18 cellular contexts compared by ENCODE assay signal in the genomic region with DNA sequence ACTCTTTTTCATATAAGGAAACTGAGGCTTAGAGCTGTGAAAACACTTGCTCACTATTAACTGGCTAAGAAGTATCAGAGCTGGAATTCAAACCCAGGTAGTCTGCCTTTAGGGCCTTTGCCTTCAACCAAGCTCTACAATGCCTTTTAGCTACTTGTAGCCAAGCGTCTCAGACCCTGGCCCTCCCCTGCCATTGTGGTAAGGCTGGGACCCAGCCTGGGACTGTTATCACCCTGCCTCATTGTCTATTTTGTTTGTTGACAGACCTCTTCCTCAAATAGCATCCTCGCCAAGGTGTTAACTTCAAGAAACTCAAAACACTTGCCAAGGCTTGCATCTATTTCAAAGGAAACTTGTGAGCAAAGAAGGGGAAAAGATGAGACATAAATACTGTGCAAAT.
DNase-seq lines count a peak whose midpoint lies in the region; ATAC-seq, FAIRE-seq and TF ChIP-seq lines count a peak whose summit lies in the region.
"Had no signal": no experiment of that assay in that cellular context is flagged by ENCODE, and none has a peak within 500 bp of the region (broad histone marks: within the 10 kb centered on the region; RNA-seq: fewer than 3 reads in every experiment).

No MANE protein-coding gene starts in this region.

- FAIRE-seq in GM12892 (lab: Jason Lieb, UNC) (peak; percentile 5), keratinocyte (lab: Jason Lieb, UNC) (peak; percentile 23)
- FAIRE-seq: D721Med, H1, HepG2 had no signal

- peaks cover 7% of the 10 kb centered on the region for H3K9me3 Mint-ChIP-seq in progenitor cell of endocrine pancreas (ENCODE audit: low read depth)
- no peaks in the 10 kb centered on the region for H3K9me3 Mint-ChIP-seq in endothelial cell (ENCODE audit: unreplicated experiment)
- no peaks in the 10 kb centered on the region for H3K9me3 Mint-ChIP-seq in activated CD8-positive, alpha-beta T cell treated with anti-CD3 and anti-CD28 coated beads, Interleukin-2, amount 10 ng/mL, durations not matched to agents 7 days and 5 days (ENCODE audit: insufficient read depth)
- H3K9me3 Mint-ChIP-seq: CD8-positive, alpha-beta memory T cell; H9 had no signal

- H3K36me3 ChIP-seq in keratinocyte (ENCODE audit: control insufficient read depth in 2 of 2, extremely low read depth in 1 of 2, insufficient read depth in 2 of 2, low read length in 2 of 2), result no peaks in the 10 kb centered on the region
- H3K36me3 ChIP-seq: BLaER1 treated with 17β-estradiol and CSF1 and Interleukin-3, amounts not matched to agents 10 nM and 100 nM had no signal

- no peak for DNase-seq in GM12892 (ENCODE audit: insufficient read length)
- DNase-seq in keratinocyte (ENCODE audit: low read depth, low spot score), result no peak
- no peak for DNase-seq in progenitor cell of endocrine pancreas (ENCODE audit: low spot score, unreplicated experiment)
- no peak for DNase-seq in endothelial cell (ENCODE audit: low spot score)
- DNase-seq in activated CD8-positive, alpha-beta T cell treated with anti-CD3 and anti-CD28 coated beads, Interleukin-2, amount 10 ng/mL, durations not matched to agents 7 days and 5 days, result no peak
- no peak for DNase-seq in hepatic stellate cell (ENCODE audit: low spot score)
- DNase-seq in dermis blood vessel endothelial cell, result no peak
- DNase-seq: Caco-2; CD4-positive, CD25-positive, alpha-beta regulatory T cell; CD8-positive, alpha-beta memory T cell; GF-D8; H9 had no signal

- dilution Hi-C loops in keratinocyte (cut with MboI; ENCODE audit: extremely low pct_ligation_motif_present, low sequenced_read_pairs), result no loop called here

- H3K4me3 Mint-ChIP-seq in progenitor cell of endocrine pancreas (ENCODE audit: low read depth) (no peak overlapping the region), endothelial cell (ENCODE audit: unreplicated experiment) (no peak overlapping the region)
- no peak overlapping the region for H3K4me3 Mint-ChIP-seq in activated CD8-positive, alpha-beta T cell treated with anti-CD3 and anti-CD28 coated beads, Interleukin-2, amount 10 ng/mL, durations not matched to agents 7 days and 5 days
- H3K4me3 Mint-ChIP-seq: B cell; CD4-positive, CD25-positive, alpha-beta regulatory T cell; CD8-positive, alpha-beta memory T cell; H9 had no signal

- TF ChIP-seq CTCF in VCaP (conservative IDR thresholded peaks at IDR 0.05), result no peak
- TF ChIP-seq CTCF in keratinocyte (optimal IDR thresholded peaks at IDR 0.05 in 1 of 3, IDR thresholded peaks at IDR 0.05 in 1 of 3, conservative IDR thresholded peaks at IDR 0.05 in 1 of 3; ENCODE audit: extremely low read depth in 1 of 3, insufficient read depth in 2 of 3, low read length in 3 of 3), result no peak
- TF ChIP-seq CTCF in progenitor cell of endocrine pancreas (IDR thresholded peaks at IDR 0.05; ENCODE audit: unreplicated experiment), result no peak
- no peak for TF ChIP-seq CTCF in endothelial cell (IDR thresholded peaks at IDR 0.05; ENCODE audit: unreplicated experiment)

- no peaks in the 10 kb centered on the region for H3K79me2 ChIP-seq in keratinocyte (ENCODE audit: control insufficient read depth, insufficient read depth, low read length)

- H3K27me3 Mint-ChIP-seq in progenitor cell of endocrine pancreas (no peaks in the 10 kb centered on the region), endothelial cell (ENCODE audit: unreplicated experiment) (no peaks in the 10 kb centered on the region)
- no peaks in the 10 kb centered on the region for H3K27me3 Mint-ChIP-seq in activated CD8-positive, alpha-beta T cell treated with anti-CD3 and anti-CD28 coated beads, Interleukin-2, amount 10 ng/mL, durations not matched to agents 7 days and 5 days (ENCODE audit: low read depth)
- H3K27me3 Mint-ChIP-seq: CD4-positive, CD25-positive, alpha-beta regulatory T cell; CD8-positive, alpha-beta memory T cell had no signal

- no peak for TF ChIP-seq POLR2A in GM12892 (IDR thresholded peaks at IDR 0.05; ENCODE audit: low read depth, low read length)

- peak overlapping the region; percentile 56 for H3K27ac Mint-ChIP-seq in progenitor cell of endocrine pancreas
- H3K27ac Mint-ChIP-seq in endothelial cell (ENCODE audit: unreplicated experiment), result no peak overlapping the region
- no peak overlapping the region for H3K27ac Mint-ChIP-seq in activated CD8-positive, alpha-beta T cell treated with anti-CD3 and anti-CD28 coated beads, Interleukin-2, amount 10 ng/mL, durations not matched to agents 7 days and 5 days
- H3K27ac Mint-ChIP-seq: B cell; CD8-positive, alpha-beta memory T cell; H9 had no signal

- H3K27ac ChIP-seq in VCaP (peak overlapping the region; percentile 85), keratinocyte (ENCODE audit: control insufficient read depth, insufficient read depth, low read length) (no peak overlapping the region)
- H3K27ac ChIP-seq: BLaER1 treated with 17β-estradiol and CSF1 and Interleukin-3, amounts not matched to agents 10 nM and 100 nM had no signal

- H3K27me3 ChIP-seq in keratinocyte (ENCODE audit: control insufficient read depth, extremely low read depth, insufficient read depth, low read length), result no peaks in the 10 kb centered on the region
- H3K27me3 ChIP-seq: BLaER1 treated with 17β-estradiol and CSF1 and Interleukin-3, amounts not matched to agents 10 nM and 100 nM had no signal

- POLR2A ChIA-PET in activated CD8-positive, alpha-beta T cell treated with anti-CD3 and anti-CD28 coated beads, Interleukin-2, amount 10 ng/mL, durations not matched to agents 7 days and 5 days (lab: Charles Lee), result no interaction called here

- ATAC-seq in activated CD8-positive, alpha-beta T cell treated with anti-CD3 and anti-CD28 coated beads, Interleukin-2, amount 10 ng/mL, durations not matched to agents 7 days and 5 days, result no peak
- ATAC-seq: HepG2 had no signal

- H3K4me3 ChIP-seq in keratinocyte (ENCODE audit: control insufficient read depth in 2 of 3, extremely low read depth in 1 of 3, insufficient read depth in 2 of 3, low read depth in 1 of 3, low read length in 3 of 3), result no peak overlapping the region
- H3K4me3 ChIP-seq: BLaER1 treated with 17β-estradiol and CSF1 and Interleukin-3, amounts not matched to agents 10 nM and 100 nM had no signal

- H3K9me3 ChIP-seq in keratinocyte (ENCODE audit: control insufficient read depth, low read depth, low read length), result no peaks in the 10 kb centered on the region
- H3K9me3 ChIP-seq: BLaER1 treated with 17β-estradiol and CSF1 and Interleukin-3, amounts not matched to agents 10 nM and 100 nM; Caco-2 had no signal

- no peaks in the 10 kb centered on the region for H3K36me3 Mint-ChIP-seq in progenitor cell of endocrine pancreas (ENCODE audit: insufficient read depth)
- no peaks in the 10 kb centered on the region for H3K36me3 Mint-ChIP-seq in endothelial cell (ENCODE audit: low read depth, unreplicated experiment)
- H3K36me3 Mint-ChIP-seq in activated CD8-positive, alpha-beta T cell treated with anti-CD3 and anti-CD28 coated beads, Interleukin-2, amount 10 ng/mL, durations not matched to agents 7 days and 5 days (ENCODE audit: low read depth), result no peaks in the 10 kb centered on the region
- H3K36me3 Mint-ChIP-seq: CD4-positive, CD25-positive, alpha-beta regulatory T cell; CD8-positive, alpha-beta memory T cell had no signal

- H3K4me1 Mint-ChIP-seq in progenitor cell of endocrine pancreas (ENCODE audit: low read depth) (peaks cover 17% of the 10 kb centered on the region), endothelial cell (ENCODE audit: unreplicated experiment) (no peaks in the 10 kb centered on the region)
- no peaks in the 10 kb centered on the region for H3K4me1 Mint-ChIP-seq in activated CD8-positive, alpha-beta T cell treated with anti-CD3 and anti-CD28 coated beads, Interleukin-2, amount 10 ng/mL, durations not matched to agents 7 days and 5 days (ENCODE audit: low read depth)
- H3K4me1 Mint-ChIP-seq: B cell; CD8-positive, alpha-beta memory T cell; H9 had no signal

- no peak overlapping the region for H3K4me2 ChIP-seq in keratinocyte (ENCODE audit: control insufficient read depth, extremely low read depth, insufficient read depth, low read depth, low read length)

- no peaks in the 10 kb centered on the region for H4K20me1 ChIP-seq in keratinocyte (ENCODE audit: control insufficient read depth, extremely low read depth, insufficient read depth, low read length)
- H4K20me1 ChIP-seq: BLaER1 treated with 17β-estradiol and CSF1 and Interleukin-3, amounts not matched to agents 10 nM and 100 nM had no signal

- no peak overlapping the region for H2AFZ ChIP-seq in keratinocyte (ENCODE audit: control insufficient read depth, low read length)

- CTCF ChIA-PET in activated CD8-positive, alpha-beta T cell treated with anti-CD3 and anti-CD28 coated beads, Interleukin-2, amount 10 ng/mL, durations not matched to agents 7 days and 5 days (lab: Charles Lee), result no interaction called here

- H3K4me1 ChIP-seq in keratinocyte (ENCODE audit: control insufficient read depth, extremely low read depth, insufficient read depth, low read length), result no peaks in the 10 kb centered on the region

- no peak overlapping the region for H3K9ac ChIP-seq in keratinocyte (ENCODE audit: control insufficient read depth, extremely low read depth, insufficient read depth, low read length)
- H3K9ac ChIP-seq: BLaER1 treated with 17β-estradiol and CSF1 and Interleukin-3, amounts not matched to agents 10 nM and 100 nM had no signal

- H3K9me1 ChIP-seq in keratinocyte (ENCODE audit: control insufficient read depth, extremely low read depth, insufficient read depth, low read length), result no peaks in the 10 kb centered on the region
